Comparison of ENCODE assay signal across 8 cellular contexts in genomic region chr2:112481528-112482228, GRCh38. TPM values are rescaled to one million over a fixed set of nuclear protein-coding genes. Genes with fewer than 3 reads are reported as not detected.
DNase-seq lines count a peak whose midpoint lies in the region; ATAC-seq and TF ChIP-seq lines count a peak whose summit lies in the region.

TSS of gene TTL (plus strand) at chr2:112482156. CDS start at chr2:112482345, 189 bp downstream.

- no peak for TF ChIP-seq EP300 in stomach (IDR thresholded peaks at IDR 0.05)

- H3K27ac ChIP-seq in HUES6 (ENCODE audit: low read depth, low read length) (peak within 1 kb of the TSS; percentile 44; the same call in 1 of the 2 replicates), stomach (peak within 1 kb of the TSS; percentile 83 to 93 (median 89))

- H3K4me1 ChIP-seq in HUES6 (ENCODE audit: control insufficient read depth, insufficient read depth, low read length) (peaks cover 14% of the 10 kb centered on the region), stomach (peaks cover 9 to 33% (median 28%) of the 10 kb centered on the region in 4 donors)

- H3K27ac Mint-ChIP-seq in neural crest cell (ENCODE audit: unreplicated experiment): peak within 1 kb of the TSS; percentile 93

- TF ChIP-seq POLR2A in stomach (IDR thresholded peaks at IDR 0.05): no peak

- no peaks in the 10 kb centered on the region for H3K9me3 Mint-ChIP-seq in neural crest cell

- intact Hi-C loops in stomach (cut with DNase I; ENCODE audit: low total_unique reads): loop anchor here (10.0 kb wide), 1 partner anchor 63 kb away; the partner anchor contains the start of gene POLR1B

- peaks cover 9% of the 10 kb centered on the region for H3K27me3 ChIP-seq in HUES6 (ENCODE audit: control insufficient read depth, insufficient read depth, low read length)
- H3K27me3 ChIP-seq in stomach: no peaks in the 10 kb centered on the region

- H3K4me3 ChIP-seq in HUES6 (ENCODE audit: low read depth, low read length) (peak within 1 kb of the TSS; percentile 97), foreskin fibroblast (ENCODE audit: low read depth in 1 of 2, low read length in 2 of 2) (peak within 1 kb of the TSS; percentile 79 to 86), stomach (peak within 1 kb of the TSS; percentile 83 to 97 (median 90))

- DNase-seq in DMS153 (lab: John Stamatoyannopoulos, UW) (peak; percentile 48), SHP77 (lab: John Stamatoyannopoulos, UW) (peak; percentile 59 to 74), activated gamma-delta T cell treated with Interleukin-2 at 50 U/mL for 16 hours (peak; percentile 67), foreskin fibroblast (peak; percentile 74 to 91), neural crest cell (ENCODE audit: low read depth, low spot score) (peak; percentile 44), stomach (peak; percentile 78)

- H3K4me1 Mint-ChIP-seq in neural crest cell: peaks cover 22% of the 10 kb centered on the region

- peak within 1 kb of the TSS; percentile 95 for H3K4me3 Mint-ChIP-seq in neural crest cell

- peaks cover 11% of the 10 kb centered on the region for H3K36me3 Mint-ChIP-seq in neural crest cell (ENCODE audit: low read depth)

- H3K36me3 ChIP-seq in HUES6 (ENCODE audit: control insufficient read depth, insufficient read depth, low read length) (peaks cover 14% of the 10 kb centered on the region), stomach (peaks cover 0 to 9% (median 0%) of the 10 kb centered on the region in 4 donors)

- no peak for TF ChIP-seq CTCF in foreskin fibroblast (IDR thresholded peaks at IDR 0.05; ENCODE audit: low read depth, low read length)
- no peak for TF ChIP-seq CTCF in neural crest cell (conservative IDR thresholded peaks at IDR 0.05)
- TF ChIP-seq CTCF in stomach (IDR thresholded peaks at IDR 0.05): no peak

- H3K9me3 ChIP-seq in HUES6 (ENCODE audit: control insufficient read depth, insufficient read depth, low read depth, low read length) (no peaks in the 10 kb centered on the region), stomach (no peaks in the 10 kb centered on the region)

- WGBS in stomach, 5 donors: 0 to 1% (median 0%) methylated on average over 16 to 78 of the region's 80 CpGs

- peak within 1 kb of the TSS; percentile 91 for H3K9ac ChIP-seq in HUES6 (ENCODE audit: low read length)

- H3K27me3 Mint-ChIP-seq in neural crest cell (ENCODE audit: low read depth): peaks cover 2% of the 10 kb centered on the region

- peak; percentile 69 for ATAC-seq in GM21423 (IDR thresholded peaks at IDR 0.05; ENCODE audit: unreplicated experiment)

RNA-seq across cellular contexts. Expression of gene TTL, which starts in this region (rescaled TPM):
- total RNA-seq in neural crest cell: 80.0 and 87.0 TPM in 2 replicates
- 10 to 100 TPM in 2 of 5 donors, 1 to 10 TPM in 3; 2.7 to 26.5 (median 5.3) TPM for total RNA-seq in stomach
- 1 to 10 TPM; 5.2 to 9.7 (median 6.7) TPM for polyA plus RNA-seq in stomach

Comparison
In these comparisons a context has a peak if more than half of its experiments do, and no peak if none do; other contexts are left out.
1. Peak in every context shown above with its lines: DNase-seq, ATAC-seq, H3K4me3 ChIP-seq and H3K27ac ChIP-seq.